ENCODE assay signal across 6 cellular contexts in genomic region chr5:181189363-181189961, GRCh38. TPM values are rescaled to one million over a fixed set of nuclear protein-coding genes. Genes with fewer than 3 reads are reported as not detected.
DNase-seq lines count a peak whose midpoint lies in the region; ATAC-seq and TF ChIP-seq lines count a peak whose summit lies in the region.

No MANE protein-coding gene starts in this region.

- DNase-seq in CD14-positive monocyte (ENCODE audit: low spot score), result no peak
- peak; percentile 40 for DNase-seq in activated CD4-positive, alpha-beta T cell treated with anti-CD3 and anti-CD28 coated beads for 1 hour
- DNase-seq in heart right ventricle, result peak in 1 of 2 donors; percentile 55
- peak; percentile 77 for DNase-seq in stimulated activated CD8-positive, alpha-beta memory T cell treated with anti-CD3 and anti-CD28 coated beads, Interleukin-4, amount 100 ng/mL, for 48 hours

- H3K27ac Mint-ChIP-seq in CD14-positive monocyte, result peak overlapping the region in 5 of 7 donors; percentile 74 to 88 (median 81)

- no peak for TF ChIP-seq CTCF in CD14-positive monocyte (IDR thresholded peaks at IDR 0.05)
- TF ChIP-seq CTCF in heart right ventricle (IDR thresholded peaks at IDR 0.05), result no peak

- ATAC-seq in heart right ventricle (peak in 1 of 8 donors; percentile 5), HG03442 (IDR thresholded peaks at IDR 0.05; ENCODE audit: unreplicated experiment) (no peak), GM18502 (IDR thresholded peaks at IDR 0.05; ENCODE audit: poor library complexity, unreplicated experiment) (no peak)

- peaks cover 3 to 54% (median 28%) of the 10 kb centered on the region in 9 donors for H3K4me1 ChIP-seq in heart right ventricle

- H3K4me3 ChIP-seq in heart right ventricle, result peak overlapping the region; percentile 66 to 96 (median 81)

- peaks cover 0 to 5% (median 0%) of the 10 kb centered on the region in 7 donors for H3K27me3 ChIP-seq in heart right ventricle

- H3K9me3 Mint-ChIP-seq in CD14-positive monocyte, result peaks cover 0 to 4% (median 2%) of the 10 kb centered on the region in 7 donors

- WGBS in heart right ventricle, 2 donors, result 0% methylated on average over 41 of the region's 41 CpGs

- H3K9me3 ChIP-seq in heart right ventricle, result no peaks in the 10 kb centered on the region

- H3K27ac ChIP-seq in heart right ventricle, result peak overlapping the region in 9 of 10 donors; percentile 59 to 95 (median 80)

- H3K36me3 Mint-ChIP-seq in CD14-positive monocyte, result peaks cover 0 to 7% of the 10 kb centered on the region in 2 donors

- H3K4me3 Mint-ChIP-seq in CD14-positive monocyte, result peak overlapping the region; percentile 98

- intact Hi-C loops in CD14-positive monocyte (cut with micrococcal nuclease) (loop anchor here (1.0 to 2.0 kb wide), 3 partner anchors 15 to 33 kb away; partner anchors contain the start of gene TRIM7 (in 1 of the 2)), heart right ventricle (cut with DNase I) (loop anchor here in 7 of 10 donors (1.0 to 10.0 kb wide), 7 partner anchors 17 to 405 kb away; partner anchors contain the start of genes TRIM52 (in 6 of the 7), MGAT1 (in 3 of the 7), RACK1 (in 1 of the 7) and TRIM41 (in 1 of the 7))

- H3K27me3 Mint-ChIP-seq in CD14-positive monocyte (ENCODE audit: low read depth in 3 of 3), result peaks cover 15 to 41% (median 22%) of the 10 kb centered on the region in 3 donors

- peaks cover 43% of the 10 kb centered on the region for H3K4me1 Mint-ChIP-seq in CD14-positive monocyte

- H3K36me3 ChIP-seq in heart right ventricle, result no peaks in the 10 kb centered on the region

RNA-seq across cellular contexts. Expression of gene TRIM7, which starts 15.5 kb away (rescaled TPM):
- 10 to 100 TPM; 10.3 to 12.8 TPM for polyA plus RNA-seq in CD14-positive monocyte
- 1 to 10 TPM; 4.4 to 9.5 (median 6.0) TPM for total RNA-seq in heart right ventricle
- polyA plus RNA-seq in heart right ventricle, result 10 to 100 TPM in 1 of 2 donors, 1 to 10 TPM in 1; 3.9 to 30.8 TPM

RNA-seq across cellular contexts. Expression of gene TRIM41, which starts 33.6 kb away (rescaled TPM):
- polyA plus RNA-seq in CD14-positive monocyte, result under 1 TPM; 0.12 to 0.24 TPM
- 10 to 100 TPM; 17.3 to 28.2 (median 26.0) TPM for total RNA-seq in heart right ventricle
- polyA plus RNA-seq in heart right ventricle, result 10 to 100 TPM; 12.1 to 20.5 TPM

RNA-seq across cellular contexts. Expression of gene OR2V2, which starts 42.1 kb away (rescaled TPM):
- polyA plus RNA-seq in CD14-positive monocyte (not detected), heart right ventricle (not detected)
- not detected for total RNA-seq in heart right ventricle

RNA-seq across cellular contexts. Expression of gene RACK1, which starts 54.2 kb away (rescaled TPM):
- polyA plus RNA-seq in CD14-positive monocyte, result 1,000 to 10,000 TPM; 1,150 to 1,195 TPM
- 100 to 1,000 TPM; 581 to 916 (median 631) TPM for total RNA-seq in heart right ventricle
- 1,000 to 10,000 TPM; 1,025 to 2,221 TPM for polyA plus RNA-seq in heart right ventricle

RNA-seq across cellular contexts. Expression of gene OR2V1, which starts 58.5 kb away (rescaled TPM):
- not detected for polyA plus RNA-seq in CD14-positive monocyte
- not detected for total RNA-seq in heart right ventricle
- polyA plus RNA-seq in heart right ventricle, result not detected

Comparison
In these comparisons a context has a peak if more than half of its experiments do, and no peak if none do; other contexts are left out.
1. RNA of gene TRIM41, which starts 33.6 kb away (polyA plus RNA-seq): 12.1 to 20.5 TPM in heart right ventricle; 0.12 to 0.24 TPM in CD14-positive monocyte; every median in the first group is over 10 times any median in the second.